22 cellular contexts compared by ENCODE assay signal in the genomic region with DNA sequence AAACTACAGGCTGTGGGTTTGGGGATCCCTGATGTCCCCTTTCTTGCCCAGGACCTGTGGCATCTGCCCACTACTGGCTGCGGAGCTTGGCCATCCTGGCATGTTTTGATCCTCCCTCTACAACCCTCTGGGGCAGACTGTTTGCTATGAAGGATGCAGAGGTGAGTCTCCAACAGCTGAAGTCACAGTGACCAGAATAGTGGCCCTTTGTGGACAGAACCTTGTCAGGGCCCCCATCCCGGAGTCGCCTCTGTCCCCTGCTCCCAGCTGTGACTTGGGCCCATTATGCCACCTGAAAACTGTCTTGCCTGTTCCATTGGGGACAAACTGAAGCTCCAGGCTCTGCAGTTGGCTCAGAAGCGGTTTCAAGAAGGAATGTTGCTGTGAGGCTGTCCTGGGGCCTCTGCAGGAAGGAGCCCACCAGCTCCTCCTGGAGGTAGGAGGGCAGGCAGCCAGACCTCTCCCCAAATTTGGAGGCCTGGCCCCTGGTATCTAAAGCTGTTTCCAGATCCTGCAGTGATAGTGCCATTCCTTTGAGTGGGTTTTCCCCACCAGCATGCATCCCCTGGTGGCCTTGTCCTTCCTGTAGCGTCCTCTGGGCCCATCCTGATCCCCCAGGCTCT.
"Had no signal": no experiment of that assay in that cellular context is flagged by ENCODE, and none has a peak within 500 bp of the region (broad histone marks: within the 10 kb centered on the region; RNA-seq: fewer than 3 reads in every experiment).

No MANE protein-coding gene starts in this region.

- H3K27ac ChIP-seq: breast epithelium, foreskin keratinocyte, right lobe of liver, testis, transverse colon had no signal

- H3K27me3 ChIP-seq: right lobe of liver, testis had no signal

- H3K36me3 Mint-ChIP-seq: activated naive CD4-positive, alpha-beta T cell treated with anti-CD3 and anti-CD28 coated beads, Interleukin-2, amount 50 U/mL, for 72 hours had no signal

- H3K4me3 Mint-ChIP-seq: activated B cell treated with CpG ODN at 0.5 μM for 24 hours; activated CD4-positive, alpha-beta T cell treated with anti-CD3 and anti-CD28 coated beads for 36 hours; activated T-cell treated with anti-CD3 and anti-CD28 coated beads, Interleukin-2, amount 50 U/mL, for 72 hours; naive thymus-derived CD4-positive, alpha-beta T cell; T-helper 1 cell treated with Interleukin-12 subunit alpha and Interleukin-12 subunit beta and Interleukin-4 antibody, amounts not matched to agents 30 μg/mL and 1 μg/mL, for 36 hours had no signal

- H3K4me1 ChIP-seq: breast epithelium, foreskin keratinocyte, right lobe of liver, transverse colon had no signal

- H3K9me3 Mint-ChIP-seq: activated B cell treated with CpG ODN at 0.5 μM for 24 hours; activated naive CD4-positive, alpha-beta T cell treated with anti-CD3 and anti-CD28 coated beads, Interleukin-2, amount 50 U/mL, for 72 hours; activated T-cell treated with anti-CD3 and anti-CD28 coated beads, Interleukin-2, amount 50 U/mL, for 72 hours; T-helper 1 cell treated with Interleukin-12 subunit alpha and Interleukin-12 subunit beta and Interleukin-4 antibody, amounts not matched to agents 30 μg/mL and 1 μg/mL, for 36 hours had no signal

- DNase-seq: activated B cell treated with CpG ODN at 0.5 μM for 24 hours; activated CD4-positive, alpha-beta T cell treated with anti-CD3 and anti-CD28 coated beads for 36 hours; activated naive CD4-positive, alpha-beta T cell; activated T-cell treated with anti-CD3 and anti-CD28 coated beads for 4 hours; activated T-cell treated with anti-CD3 and anti-CD28 coated beads, Interleukin-2, amount 50 U/mL, for 72 hours; central memory CD4-positive, alpha-beta T cell; foreskin keratinocyte; kidney; left colon; midbrain; naive thymus-derived CD4-positive, alpha-beta T cell; occipital lobe; stimulated activated CD4-positive, alpha-beta T cell treated with anti-CD3 and anti-CD28 coated beads, Interleukin-4, amount 100 ng/mL, for 1 hour; stimulated activated naive CD8-positive, alpha-beta T cell treated with anti-CD3 and anti-CD28 coated beads, Interleukin-15, Interleukin-2, amounts not matched to agents 100 U/mL and 50 U/mL, for 24 hours; T-helper 9 cell; testis; transverse colon had no signal

- H3K4me1 Mint-ChIP-seq: activated B cell treated with CpG ODN at 0.5 μM for 24 hours; activated CD4-positive, alpha-beta T cell treated with anti-CD3 and anti-CD28 coated beads for 36 hours had no signal

- ATAC-seq: activated CD4-positive, alpha-beta T cell treated with anti-CD3 and anti-CD28 coated beads for 36 hours; activated naive CD4-positive, alpha-beta T cell treated with anti-CD3 and anti-CD28 coated beads, Interleukin-2, amount 50 U/mL, for 72 hours; activated T-cell treated with anti-CD3 and anti-CD28 coated beads, Interleukin-2, amount 50 U/mL, for 72 hours; esophagus mucosa; foreskin keratinocyte; left colon; naive thymus-derived CD4-positive, alpha-beta T cell; right lobe of liver; stimulated activated naive CD8-positive, alpha-beta T cell treated with anti-CD3 and anti-CD28 coated beads, Interleukin-15, Interleukin-2, amounts not matched to agents 100 U/mL and 50 U/mL, for 24 hours had no signal

- H3K27ac Mint-ChIP-seq: activated B cell treated with CpG ODN at 0.5 μM for 24 hours; activated CD4-positive, alpha-beta T cell treated with anti-CD3 and anti-CD28 coated beads for 36 hours; activated naive CD4-positive, alpha-beta T cell treated with anti-CD3 and anti-CD28 coated beads, Interleukin-2, amount 50 U/mL, for 72 hours; activated T-cell treated with anti-CD3 and anti-CD28 coated beads, Interleukin-2, amount 50 U/mL, for 72 hours; naive thymus-derived CD4-positive, alpha-beta T cell; T-helper 1 cell treated with Interleukin-12 subunit alpha and Interleukin-12 subunit beta and Interleukin-4 antibody, amounts not matched to agents 30 μg/mL and 1 μg/mL, for 36 hours had no signal

- H3K4me3 ChIP-seq: right lobe of liver, transverse colon had no signal

- H3K36me3 ChIP-seq: breast epithelium, right lobe of liver, transverse colon had no signal

- H3K9me3 ChIP-seq: right lobe of liver, testis, transverse colon had no signal
